19 cellular contexts compared by ENCODE assay signal in genomic region chrX:17529349-17529748, GRCh38.
"Had no signal": no experiment of that assay in that cellular context is flagged by ENCODE, and none has a peak within 500 bp of the region (broad histone marks: within the 10 kb centered on the region; RNA-seq: fewer than 3 reads in every experiment).

No MANE protein-coding gene starts in this region.

- H3K79me2 ChIP-seq: hepatocyte had no signal

- H2AFZ ChIP-seq: hepatocyte had no signal

- H3K27ac Mint-ChIP-seq: natural killer cell treated with Interleukin-12 subunit alpha and Interleukin-12 subunit beta and Interleukin-15 and Interleukin-18, amount 100 ng/mL, for 72 hours; stimulated activated naive B cell treated with anti-CD40 and anti-IgM and Interleukin-4, amounts not matched to agents 10 μg/mL and 1 μg/mL and 100 μg/mL, for 72 hours; T-helper 2 cell treated with Interferon-gamma antibody and Interleukin-4, amounts not matched to agents 5 μg/mL and 100 μg/mL, for 36 hours had no signal

- ATAC-seq: gastroesophageal sphincter; left ventricle myocardium superior; natural killer cell treated with Interleukin-12 subunit alpha and Interleukin-12 subunit beta and Interleukin-15 and Interleukin-18, amount 100 ng/mL, for 72 hours; pancreas; stimulated activated naive B cell treated with anti-CD40 and anti-IgM and Interleukin-4, amounts not matched to agents 10 μg/mL and 1 μg/mL and 100 μg/mL, for 72 hours had no signal

- H3K9me3 ChIP-seq: gastroesophageal sphincter, pancreas, tibial nerve, vagina had no signal

- H3K36me3 Mint-ChIP-seq: natural killer cell treated with Interleukin-12 subunit alpha and Interleukin-12 subunit beta and Interleukin-15 and Interleukin-18, amount 100 ng/mL, for 72 hours; stimulated activated naive B cell treated with anti-CD40 and anti-IgM and Interleukin-4, amounts not matched to agents 10 μg/mL and 1 μg/mL and 100 μg/mL, for 72 hours had no signal

- H3K4me2 ChIP-seq: hepatocyte had no signal

- H3K9me3 Mint-ChIP-seq: natural killer cell treated with Interleukin-12 subunit alpha and Interleukin-12 subunit beta and Interleukin-15 and Interleukin-18, amount 100 ng/mL, for 72 hours; stimulated activated naive B cell treated with anti-CD40 and anti-IgM and Interleukin-4, amounts not matched to agents 10 μg/mL and 1 μg/mL and 100 μg/mL, for 72 hours; T-helper 2 cell treated with Interferon-gamma antibody and Interleukin-4, amounts not matched to agents 5 μg/mL and 100 μg/mL, for 36 hours had no signal

- H3K4me3 ChIP-seq: cardiac muscle cell, dorsolateral prefrontal cortex, gastroesophageal sphincter, hepatocyte, pancreas, tibial nerve, vagina had no signal

- H3K27me3 ChIP-seq: cardiac muscle cell, gastroesophageal sphincter, hepatocyte, pancreas, tibial nerve, vagina had no signal

- H3K36me3 ChIP-seq: cardiac muscle cell, gastroesophageal sphincter, pancreas, tibial nerve, vagina had no signal

- H3K27ac ChIP-seq: cardiac muscle cell, dorsolateral prefrontal cortex, gastroesophageal sphincter, hepatocyte, pancreas, tibial nerve, vagina had no signal

- H3K4me3 Mint-ChIP-seq: natural killer cell treated with Interleukin-12 subunit alpha and Interleukin-12 subunit beta and Interleukin-15 and Interleukin-18, amount 100 ng/mL, for 72 hours; stimulated activated naive B cell treated with anti-CD40 and anti-IgM and Interleukin-4, amounts not matched to agents 10 μg/mL and 1 μg/mL and 100 μg/mL, for 72 hours; T-helper 2 cell treated with Interferon-gamma antibody and Interleukin-4, amounts not matched to agents 5 μg/mL and 100 μg/mL, for 36 hours had no signal

- DNase-seq: activated CD4-positive, alpha-beta T cell treated with anti-CD3 and anti-CD28 coated beads, Interleukin-2, amount 50 U/mL, for 1 hour; activated naive CD4-positive, alpha-beta T cell; aorta; dorsolateral prefrontal cortex; erythroblast; islet precursor cell; left ventricle myocardium superior; mesenchymal stem cell; pancreas; retina; stimulated activated CD4-positive, alpha-beta T cell treated with anti-CD3 and anti-CD28 coated beads, Interleukin-4, amount 100 ng/mL, for 1 hour; stimulated activated naive B cell treated with anti-CD40 and anti-IgM and Interleukin-4, amounts not matched to agents 10 μg/mL and 1 μg/mL and 100 μg/mL, for 72 hours had no signal
